ENCODE assay signal across 19 cellular contexts in genomic region chr2:238564286-238564920, GRCh38.
DNase-seq lines count a peak whose midpoint lies in the region; FAIRE-seq and TF ChIP-seq lines count a peak whose summit lies in the region.
"Had no signal": no experiment of that assay in that cellular context is flagged by ENCODE, and none has a peak within 500 bp of the region (broad histone marks: within the 10 kb centered on the region; RNA-seq: fewer than 3 reads in every experiment).

No MANE protein-coding gene starts in this region.

- DNase-seq in activated effector memory CD4-positive, alpha-beta T cell treated with anti-CD3 and anti-CD28 coated beads, Interleukin-2, amount 50 U/mL, for 16 hours = peak; percentile 48
- DNase-seq in activated effector memory CD4-positive, alpha-beta T cell treated with Interleukin-2 at 50 U/mL for 16 hours = no peak
- DNase-seq in GM10248 (ENCODE audit: extremely low spot score) (peak; percentile 5), kidney (peak; percentile 39), posterior vena cava (ENCODE audit: low spot score) (peak; percentile 61), glomerular visceral epithelial cell (ENCODE audit: extremely low spot score) (no peak)
- no peak for DNase-seq in stimulated activated naive CD4-positive, alpha-beta T cell treated with Interleukin-2 at 50 U/mL for 16 hours (lab: John Stamatoyannopoulos, UW)
- DNase-seq: AML-193; Caco-2; CD4-positive, alpha-beta T cell; DMS79 treated with DMSO at 0.1 percent for 48 hours; GF-D8; GM23248; HCEC 1CT had no signal

- no peaks in the 10 kb centered on the region for H3K9me3 ChIP-seq in kidney (ENCODE audit: control insufficient read depth in 1 of 2, low read length in 2 of 2)
- H3K9me3 ChIP-seq: Caco-2 had no signal

- H3K9ac ChIP-seq in kidney (ENCODE audit: low read length in 2 of 2) = no peak overlapping the region
- H3K9ac ChIP-seq: GM23248 had no signal

- TF ChIP-seq CTCF in GM10248 (IDR thresholded peaks at IDR 0.05; ENCODE audit: control extremely low read depth, extremely low read depth, low read depth, missing control alignments) = no peak
- TF ChIP-seq CTCF in kidney (IDR thresholded peaks at IDR 0.05; ENCODE audit: borderline replicate concordance, extremely low read depth, insufficient read depth) = no peak

- no peak overlapping the region for H3K27ac ChIP-seq in kidney (ENCODE audit: low read depth in 2 of 2, low read length in 2 of 2)
- H3K27ac ChIP-seq: 22Rv1, C4-2B, GM23248 had no signal

- intact Hi-C loops in kidney (cut with DNase I) = no loop called here
- intact Hi-C loops in posterior vena cava (cut with DNase I) = no loop called here

- no peaks in the 10 kb centered on the region for H3K4me1 ChIP-seq in kidney (ENCODE audit: control insufficient read depth in 1 of 2, insufficient read depth in 1 of 2, low read depth in 1 of 2, low read length in 2 of 2)
- H3K4me1 ChIP-seq: Caco-2 had no signal

- POLR2A ChIA-PET in GM10248 (lab: Yijun Ruan, JAX) = no interaction called here

- no peak overlapping the region for H3K4me3 ChIP-seq in kidney (ENCODE audit: low read length in 2 of 2)
- H3K4me3 ChIP-seq: A549, GM12878, GM23248 had no signal

- CTCF ChIA-PET in GM10248 (lab: Yijun Ruan, JAX) = no interaction called here

- FAIRE-seq in kidney (lab: Jason Lieb, UNC) = no peak
- FAIRE-seq: A549, D721Med, GM12878 had no signal

- no peaks in the 10 kb centered on the region for H3K36me3 ChIP-seq in kidney (ENCODE audit: control insufficient read depth in 1 of 2, insufficient read depth in 2 of 2, low read length in 2 of 2)

Comparison
In these comparisons a context has a peak if more than half of its experiments do, and no peak if none do; other contexts are left out.
1. DNase-seq: peak in activated effector memory CD4-positive, alpha-beta T cell treated with anti-CD3 and anti-CD28 coated beads, Interleukin-2, amount 50 U/mL, for 16 hours (single experiment), GM10248 (single experiment), kidney (single experiment) and posterior vena cava (single experiment); none in activated effector memory CD4-positive, alpha-beta T cell treated with Interleukin-2 at 50 U/mL for 16 hours (single experiment), glomerular visceral epithelial cell (single experiment) and stimulated activated naive CD4-positive, alpha-beta T cell treated with Interleukin-2 at 50 U/mL for 16 hours (single experiment).